1 cellular context compared by ENCODE assay signal in the genomic region with DNA sequence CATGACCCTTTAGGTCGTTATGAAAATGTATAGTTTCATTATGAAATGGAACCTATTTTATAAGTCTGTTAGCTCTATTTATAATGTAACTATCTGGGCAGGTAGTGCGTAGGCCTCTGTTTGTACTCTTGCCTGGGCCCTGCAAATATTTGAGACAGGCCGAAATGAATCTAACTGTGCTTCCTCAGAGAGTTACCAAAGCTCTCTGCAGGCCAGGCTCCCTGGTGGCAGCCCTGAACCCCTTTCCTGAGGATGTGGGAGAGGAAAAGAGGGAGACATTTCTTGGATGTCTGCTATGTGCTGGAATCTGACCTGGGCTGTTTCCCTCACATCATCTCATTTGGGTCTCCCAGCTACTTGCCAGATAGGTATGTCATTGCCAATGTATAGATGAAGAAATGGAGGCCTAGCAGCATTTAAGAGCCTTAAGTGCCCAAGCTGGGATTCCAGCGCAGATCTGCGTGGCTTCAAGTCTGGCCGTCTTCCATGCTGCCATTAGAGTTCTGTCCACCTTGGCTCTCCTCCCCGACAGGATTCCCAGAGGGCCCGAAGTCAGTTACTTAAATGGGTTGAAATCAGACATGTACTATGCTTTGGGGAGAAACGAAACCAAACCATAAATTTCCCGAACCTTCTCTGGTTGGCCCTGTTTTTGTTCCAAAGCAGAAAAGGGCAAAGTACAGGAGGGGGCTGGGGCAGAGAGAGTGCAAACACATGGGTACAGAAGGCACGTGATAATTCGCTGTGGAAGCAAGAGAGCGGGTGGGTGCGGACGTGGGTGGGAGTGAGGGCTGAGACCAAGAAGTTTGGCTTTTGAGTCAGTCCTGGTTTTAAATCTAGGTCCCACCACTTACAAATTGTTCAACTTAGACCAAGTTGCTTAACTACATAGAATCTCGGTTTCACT.
TF ChIP-seq lines count a peak whose summit lies in the region.

No MANE protein-coding gene starts in this region.

TF ChIP-seq in GM12878, 131 proteins besides CTCF, POLR2A, EP300 and RAD21 (continued from another document and continues in another):
- TF ChIP-seq, protein P1, sequence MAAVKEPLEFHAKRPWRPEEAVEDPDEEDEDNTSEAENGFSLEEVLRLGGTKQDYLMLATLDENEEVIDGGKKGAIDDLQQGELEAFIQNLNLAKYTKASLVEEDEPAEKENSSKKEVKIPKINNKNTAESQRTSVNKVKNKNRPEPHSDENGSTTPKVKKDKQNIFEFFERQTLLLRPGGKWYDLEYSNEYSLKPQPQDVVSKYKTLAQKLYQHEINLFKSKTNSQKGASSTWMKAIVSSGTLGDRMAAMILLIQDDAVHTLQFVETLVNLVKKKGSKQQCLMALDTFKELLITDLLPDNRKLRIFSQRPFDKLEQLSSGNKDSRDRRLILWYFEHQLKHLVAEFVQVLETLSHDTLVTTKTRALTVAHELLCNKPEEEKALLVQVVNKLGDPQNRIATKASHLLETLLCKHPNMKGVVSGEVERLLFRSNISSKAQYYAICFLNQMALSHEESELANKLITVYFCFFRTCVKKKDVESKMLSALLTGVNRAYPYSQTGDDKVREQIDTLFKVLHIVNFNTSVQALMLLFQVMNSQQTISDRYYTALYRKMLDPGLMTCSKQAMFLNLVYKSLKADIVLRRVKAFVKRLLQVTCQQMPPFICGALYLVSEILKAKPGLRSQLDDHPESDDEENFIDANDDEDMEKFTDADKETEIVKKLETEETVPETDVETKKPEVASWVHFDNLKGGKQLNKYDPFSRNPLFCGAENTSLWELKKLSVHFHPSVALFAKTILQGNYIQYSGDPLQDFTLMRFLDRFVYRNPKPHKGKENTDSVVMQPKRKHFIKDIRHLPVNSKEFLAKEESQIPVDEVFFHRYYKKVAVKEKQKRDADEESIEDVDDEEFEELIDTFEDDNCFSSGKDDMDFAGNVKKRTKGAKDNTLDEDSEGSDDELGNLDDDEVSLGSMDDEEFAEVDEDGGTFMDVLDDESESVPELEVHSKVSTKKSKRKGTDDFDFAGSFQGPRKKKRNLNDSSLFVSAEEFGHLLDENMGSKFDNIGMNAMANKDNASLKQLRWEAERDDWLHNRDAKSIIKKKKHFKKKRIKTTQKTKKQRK (IDR thresholded peaks at IDR 0.05; ENCODE audit: low read depth, low read length) = no peak
- TF ChIP-seq, protein P2, sequence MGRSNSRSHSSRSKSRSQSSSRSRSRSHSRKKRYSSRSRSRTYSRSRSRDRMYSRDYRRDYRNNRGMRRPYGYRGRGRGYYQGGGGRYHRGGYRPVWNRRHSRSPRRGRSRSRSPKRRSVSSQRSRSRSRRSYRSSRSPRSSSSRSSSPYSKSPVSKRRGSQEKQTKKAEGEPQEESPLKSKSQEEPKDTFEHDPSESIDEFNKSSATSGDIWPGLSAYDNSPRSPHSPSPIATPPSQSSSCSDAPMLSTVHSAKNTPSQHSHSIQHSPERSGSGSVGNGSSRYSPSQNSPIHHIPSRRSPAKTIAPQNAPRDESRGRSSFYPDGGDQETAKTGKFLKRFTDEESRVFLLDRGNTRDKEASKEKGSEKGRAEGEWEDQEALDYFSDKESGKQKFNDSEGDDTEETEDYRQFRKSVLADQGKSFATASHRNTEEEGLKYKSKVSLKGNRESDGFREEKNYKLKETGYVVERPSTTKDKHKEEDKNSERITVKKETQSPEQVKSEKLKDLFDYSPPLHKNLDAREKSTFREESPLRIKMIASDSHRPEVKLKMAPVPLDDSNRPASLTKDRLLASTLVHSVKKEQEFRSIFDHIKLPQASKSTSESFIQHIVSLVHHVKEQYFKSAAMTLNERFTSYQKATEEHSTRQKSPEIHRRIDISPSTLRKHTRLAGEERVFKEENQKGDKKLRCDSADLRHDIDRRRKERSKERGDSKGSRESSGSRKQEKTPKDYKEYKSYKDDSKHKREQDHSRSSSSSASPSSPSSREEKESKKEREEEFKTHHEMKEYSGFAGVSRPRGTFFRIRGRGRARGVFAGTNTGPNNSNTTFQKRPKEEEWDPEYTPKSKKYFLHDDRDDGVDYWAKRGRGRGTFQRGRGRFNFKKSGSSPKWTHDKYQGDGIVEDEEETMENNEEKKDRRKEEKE (IDR thresholded peaks at IDR 0.05) = no peak
- TF ChIP-seq EZH2 (IDR thresholded peaks at IDR 0.05; ENCODE audit: borderline replicate concordance, control insufficient read depth, low read depth, low read length) (no peak), LARP7 (IDR thresholded peaks at IDR 0.05) (peak; percentile 69; the same call in 1 of the 2 replicates), CREB1 (IDR thresholded peaks at IDR 0.05; ENCODE audit: low read depth) (no peak), STAT3 (IDR thresholded peaks at IDR 0.05; ENCODE audit: low read depth, low read length) (no peak; the same call in 1 of the 2 replicates), ZSCAN29 (IDR thresholded peaks at IDR 0.05) (no peak), POLR2AphosphoS2 (IDR thresholded peaks at IDR 0.05; ENCODE audit: low read depth, low read length) (no peak), RELA (IDR thresholded peaks at IDR 0.05; ENCODE audit: borderline replicate concordance, partially characterized antibody) (no peak), RFX5 (IDR thresholded peaks at IDR 0.05; ENCODE audit: low read depth, low read length) (0 out of 2 replicates have a peak, but pooled peaks have one; percentile 22), NFXL1 (IDR thresholded peaks at IDR 0.05; ENCODE audit: borderline replicate concordance) (no peak), CBX5 (IDR thresholded peaks at IDR 0.05; ENCODE audit: low read depth) (no peak), NRF1 (conservative IDR thresholded peaks at IDR 0.05; ENCODE audit: low read depth, low read length) (no peak), SRF (IDR thresholded peaks at IDR 0.05; ENCODE audit: low read depth in 2 of 2, low read length in 2 of 2) (no peak), SREBF2 (IDR thresholded peaks at IDR 0.05; ENCODE audit: low read length) (no peak), NBN (IDR thresholded peaks at IDR 0.05) (no peak), SPI1 (IDR thresholded peaks at IDR 0.05; ENCODE audit: borderline replicate concordance, insufficient read depth, low read depth, low read length) (no peak), FOXM1 (IDR thresholded peaks at IDR 0.05; ENCODE audit: low read depth, low read length) (peak; percentile 78; the same call in 1 of the 2 replicates), MYC (IDR thresholded peaks at IDR 0.05; ENCODE audit: insufficient read depth, insufficient read length, insufficient replicate concordance, low read length, severe bottlenecking) (no peak)
- TF ChIP-seq, protein P3, sequence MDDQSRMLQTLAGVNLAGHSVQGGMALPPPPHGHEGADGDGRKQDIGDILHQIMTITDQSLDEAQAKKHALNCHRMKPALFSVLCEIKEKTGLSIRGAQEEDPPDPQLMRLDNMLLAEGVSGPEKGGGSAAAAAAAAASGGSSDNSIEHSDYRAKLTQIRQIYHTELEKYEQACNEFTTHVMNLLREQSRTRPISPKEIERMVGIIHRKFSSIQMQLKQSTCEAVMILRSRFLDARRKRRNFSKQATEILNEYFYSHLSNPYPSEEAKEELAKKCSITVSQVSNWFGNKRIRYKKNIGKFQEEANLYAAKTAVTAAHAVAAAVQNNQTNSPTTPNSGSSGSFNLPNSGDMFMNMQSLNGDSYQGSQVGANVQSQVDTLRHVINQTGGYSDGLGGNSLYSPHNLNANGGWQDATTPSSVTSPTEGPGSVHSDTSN (IDR thresholded peaks at IDR 0.05; ENCODE audit: insufficient replicate concordance, low read depth, low read length) = no peak
- TF ChIP-seq, protein P4, sequence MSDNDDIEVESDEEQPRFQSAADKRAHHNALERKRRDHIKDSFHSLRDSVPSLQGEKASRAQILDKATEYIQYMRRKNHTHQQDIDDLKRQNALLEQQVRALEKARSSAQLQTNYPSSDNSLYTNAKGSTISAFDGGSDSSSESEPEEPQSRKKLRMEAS (IDR thresholded peaks at IDR 0.05; ENCODE audit: low read depth, low read length) = peak; percentile 70
- TF ChIP-seq, protein P5, sequence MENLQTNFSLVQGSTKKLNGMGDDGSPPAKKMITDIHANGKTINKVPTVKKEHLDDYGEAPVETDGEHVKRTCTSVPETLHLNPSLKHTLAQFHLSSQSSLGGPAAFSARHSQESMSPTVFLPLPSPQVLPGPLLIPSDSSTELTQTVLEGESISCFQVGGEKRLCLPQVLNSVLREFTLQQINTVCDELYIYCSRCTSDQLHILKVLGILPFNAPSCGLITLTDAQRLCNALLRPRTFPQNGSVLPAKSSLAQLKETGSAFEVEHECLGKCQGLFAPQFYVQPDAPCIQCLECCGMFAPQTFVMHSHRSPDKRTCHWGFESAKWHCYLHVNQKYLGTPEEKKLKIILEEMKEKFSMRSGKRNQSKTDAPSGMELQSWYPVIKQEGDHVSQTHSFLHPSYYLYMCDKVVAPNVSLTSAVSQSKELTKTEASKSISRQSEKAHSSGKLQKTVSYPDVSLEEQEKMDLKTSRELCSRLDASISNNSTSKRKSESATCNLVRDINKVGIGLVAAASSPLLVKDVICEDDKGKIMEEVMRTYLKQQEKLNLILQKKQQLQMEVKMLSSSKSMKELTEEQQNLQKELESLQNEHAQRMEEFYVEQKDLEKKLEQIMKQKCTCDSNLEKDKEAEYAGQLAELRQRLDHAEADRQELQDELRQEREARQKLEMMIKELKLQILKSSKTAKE (IDR thresholded peaks at IDR 0.05; ENCODE audit: low read depth, poor library complexity, severe bottlenecking) = peak; percentile 40
- TF ChIP-seq, protein P6, sequence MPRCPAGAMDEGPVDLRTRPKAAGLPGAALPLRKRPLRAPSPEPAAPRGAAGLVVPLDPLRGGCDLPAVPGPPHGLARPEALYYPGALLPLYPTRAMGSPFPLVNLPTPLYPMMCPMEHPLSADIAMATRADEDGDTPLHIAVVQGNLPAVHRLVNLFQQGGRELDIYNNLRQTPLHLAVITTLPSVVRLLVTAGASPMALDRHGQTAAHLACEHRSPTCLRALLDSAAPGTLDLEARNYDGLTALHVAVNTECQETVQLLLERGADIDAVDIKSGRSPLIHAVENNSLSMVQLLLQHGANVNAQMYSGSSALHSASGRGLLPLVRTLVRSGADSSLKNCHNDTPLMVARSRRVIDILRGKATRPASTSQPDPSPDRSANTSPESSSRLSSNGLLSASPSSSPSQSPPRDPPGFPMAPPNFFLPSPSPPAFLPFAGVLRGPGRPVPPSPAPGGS (IDR thresholded peaks at IDR 0.05; ENCODE audit: borderline replicate concordance, insufficient read depth, low read depth, low read length, poor library complexity, severe bottlenecking) = peak; percentile 77
- TF ChIP-seq, protein P7, sequence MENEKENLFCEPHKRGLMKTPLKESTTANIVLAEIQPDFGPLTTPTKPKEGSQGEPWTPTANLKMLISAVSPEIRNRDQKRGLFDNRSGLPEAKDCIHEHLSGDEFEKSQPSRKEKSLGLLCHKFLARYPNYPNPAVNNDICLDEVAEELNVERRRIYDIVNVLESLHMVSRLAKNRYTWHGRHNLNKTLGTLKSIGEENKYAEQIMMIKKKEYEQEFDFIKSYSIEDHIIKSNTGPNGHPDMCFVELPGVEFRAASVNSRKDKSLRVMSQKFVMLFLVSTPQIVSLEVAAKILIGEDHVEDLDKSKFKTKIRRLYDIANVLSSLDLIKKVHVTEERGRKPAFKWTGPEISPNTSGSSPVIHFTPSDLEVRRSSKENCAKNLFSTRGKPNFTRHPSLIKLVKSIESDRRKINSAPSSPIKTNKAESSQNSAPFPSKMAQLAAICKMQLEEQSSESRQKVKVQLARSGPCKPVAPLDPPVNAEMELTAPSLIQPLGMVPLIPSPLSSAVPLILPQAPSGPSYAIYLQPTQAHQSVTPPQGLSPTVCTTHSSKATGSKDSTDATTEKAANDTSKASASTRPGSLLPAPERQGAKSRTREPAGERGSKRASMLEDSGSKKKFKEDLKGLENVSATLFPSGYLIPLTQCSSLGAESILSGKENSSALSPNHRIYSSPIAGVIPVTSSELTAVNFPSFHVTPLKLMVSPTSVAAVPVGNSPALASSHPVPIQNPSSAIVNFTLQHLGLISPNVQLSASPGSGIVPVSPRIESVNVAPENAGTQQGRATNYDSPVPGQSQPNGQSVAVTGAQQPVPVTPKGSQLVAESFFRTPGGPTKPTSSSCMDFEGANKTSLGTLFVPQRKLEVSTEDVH (IDR thresholded peaks at IDR 0.05; ENCODE audit: low read depth, partially characterized antibody) = no peak
- TF ChIP-seq, protein P8, sequence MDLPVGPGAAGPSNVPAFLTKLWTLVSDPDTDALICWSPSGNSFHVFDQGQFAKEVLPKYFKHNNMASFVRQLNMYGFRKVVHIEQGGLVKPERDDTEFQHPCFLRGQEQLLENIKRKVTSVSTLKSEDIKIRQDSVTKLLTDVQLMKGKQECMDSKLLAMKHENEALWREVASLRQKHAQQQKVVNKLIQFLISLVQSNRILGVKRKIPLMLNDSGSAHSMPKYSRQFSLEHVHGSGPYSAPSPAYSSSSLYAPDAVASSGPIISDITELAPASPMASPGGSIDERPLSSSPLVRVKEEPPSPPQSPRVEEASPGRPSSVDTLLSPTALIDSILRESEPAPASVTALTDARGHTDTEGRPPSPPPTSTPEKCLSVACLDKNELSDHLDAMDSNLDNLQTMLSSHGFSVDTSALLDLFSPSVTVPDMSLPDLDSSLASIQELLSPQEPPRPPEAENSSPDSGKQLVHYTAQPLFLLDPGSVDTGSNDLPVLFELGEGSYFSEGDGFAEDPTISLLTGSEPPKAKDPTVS (IDR thresholded peaks at IDR 0.05; ENCODE audit: low read depth, low read length) = peak; percentile 89; the same call in 1 of the 2 replicates
- TF ChIP-seq, protein P9, sequence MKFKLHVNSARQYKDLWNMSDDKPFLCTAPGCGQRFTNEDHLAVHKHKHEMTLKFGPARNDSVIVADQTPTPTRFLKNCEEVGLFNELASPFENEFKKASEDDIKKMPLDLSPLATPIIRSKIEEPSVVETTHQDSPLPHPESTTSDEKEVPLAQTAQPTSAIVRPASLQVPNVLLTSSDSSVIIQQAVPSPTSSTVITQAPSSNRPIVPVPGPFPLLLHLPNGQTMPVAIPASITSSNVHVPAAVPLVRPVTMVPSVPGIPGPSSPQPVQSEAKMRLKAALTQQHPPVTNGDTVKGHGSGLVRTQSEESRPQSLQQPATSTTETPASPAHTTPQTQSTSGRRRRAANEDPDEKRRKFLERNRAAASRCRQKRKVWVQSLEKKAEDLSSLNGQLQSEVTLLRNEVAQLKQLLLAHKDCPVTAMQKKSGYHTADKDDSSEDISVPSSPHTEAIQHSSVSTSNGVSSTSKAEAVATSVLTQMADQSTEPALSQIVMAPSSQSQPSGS (IDR thresholded peaks at IDR 0.05; ENCODE audit: low read length) = peak; percentile 81
- TF ChIP-seq, protein P10, sequence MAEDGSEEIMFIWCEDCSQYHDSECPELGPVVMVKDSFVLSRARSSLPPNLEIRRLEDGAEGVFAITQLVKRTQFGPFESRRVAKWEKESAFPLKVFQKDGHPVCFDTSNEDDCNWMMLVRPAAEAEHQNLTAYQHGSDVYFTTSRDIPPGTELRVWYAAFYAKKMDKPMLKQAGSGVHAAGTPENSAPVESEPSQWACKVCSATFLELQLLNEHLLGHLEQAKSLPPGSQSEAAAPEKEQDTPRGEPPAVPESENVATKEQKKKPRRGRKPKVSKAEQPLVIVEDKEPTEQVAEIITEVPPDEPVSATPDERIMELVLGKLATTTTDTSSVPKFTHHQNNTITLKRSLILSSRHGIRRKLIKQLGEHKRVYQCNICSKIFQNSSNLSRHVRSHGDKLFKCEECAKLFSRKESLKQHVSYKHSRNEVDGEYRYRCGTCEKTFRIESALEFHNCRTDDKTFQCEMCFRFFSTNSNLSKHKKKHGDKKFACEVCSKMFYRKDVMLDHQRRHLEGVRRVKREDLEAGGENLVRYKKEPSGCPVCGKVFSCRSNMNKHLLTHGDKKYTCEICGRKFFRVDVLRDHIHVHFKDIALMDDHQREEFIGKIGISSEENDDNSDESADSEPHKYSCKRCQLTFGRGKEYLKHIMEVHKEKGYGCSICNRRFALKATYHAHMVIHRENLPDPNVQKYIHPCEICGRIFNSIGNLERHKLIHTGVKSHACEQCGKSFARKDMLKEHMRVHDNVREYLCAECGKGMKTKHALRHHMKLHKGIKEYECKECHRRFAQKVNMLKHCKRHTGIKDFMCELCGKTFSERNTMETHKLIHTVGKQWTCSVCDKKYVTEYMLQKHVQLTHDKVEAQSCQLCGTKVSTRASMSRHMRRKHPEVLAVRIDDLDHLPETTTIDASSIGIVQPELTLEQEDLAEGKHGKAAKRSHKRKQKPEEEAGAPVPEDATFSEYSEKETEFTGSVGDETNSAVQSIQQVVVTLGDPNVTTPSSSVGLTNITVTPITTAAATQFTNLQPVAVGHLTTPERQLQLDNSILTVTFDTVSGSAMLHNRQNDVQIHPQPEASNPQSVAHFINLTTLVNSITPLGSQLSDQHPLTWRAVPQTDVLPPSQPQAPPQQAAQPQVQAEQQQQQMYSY (CRISPR knock-in tag; IDR thresholded peaks at IDR 0.05) = no peak
